In the genomic region with DNA sequence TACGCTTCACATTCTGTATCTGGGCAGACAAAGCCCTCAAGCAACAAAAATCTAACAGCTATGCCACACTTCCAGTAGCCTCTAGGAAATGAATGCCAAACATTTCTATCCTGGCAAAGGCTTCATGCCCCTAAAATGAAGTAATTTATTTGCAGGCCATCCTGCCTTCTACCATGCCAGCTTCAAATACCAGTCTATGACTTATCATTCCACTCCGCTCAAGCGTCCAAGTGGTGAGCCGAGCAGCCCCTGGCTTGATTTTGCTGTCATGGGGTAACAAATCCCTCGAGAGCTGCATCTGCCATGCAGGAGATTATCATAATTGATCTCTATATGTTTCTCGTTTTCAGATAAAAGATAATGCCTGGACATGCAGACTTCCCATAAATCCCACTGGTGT, we compare ENCODE assay signal across 17 cellular contexts.
DNase-seq lines count a peak whose midpoint lies in the region; ATAC-seq, FAIRE-seq and TF ChIP-seq lines count a peak whose summit lies in the region.
"Had no signal": no experiment of that assay in that cellular context is flagged by ENCODE, and none has a peak within 500 bp of the region (broad histone marks: within the 10 kb centered on the region; RNA-seq: fewer than 3 reads in every experiment).

No MANE protein-coding gene starts in this region.

- H4K8ac ChIP-seq in IMR-90 (ENCODE audit: low read depth in 2 of 2, low read length in 2 of 2), result no peak overlapping the region

- no TSS peak for BruUV-seq in IMR-90 (replicated peaks; lab: Mats Ljungman, UMichigan)

- no peak overlapping the region for H2BK15ac ChIP-seq in IMR-90 (ENCODE audit: low read depth, low read length)

- H4K20me1 ChIP-seq in IMR-90 (ENCODE audit: insufficient read depth, low read length), result no peaks in the 10 kb centered on the region

- H3K4me2 ChIP-seq in IMR-90 (ENCODE audit: low read depth, low read length), result no peak overlapping the region

- FAIRE-seq in RCC 7860 (lab: Jason Lieb, UNC), result peak; percentile 29
- FAIRE-seq: endometrium had no signal

- no peak for TF ChIP-seq RAD21 in IMR-90 (IDR thresholded peaks at IDR 0.05; ENCODE audit: low read length)

- H3K4me3 ChIP-seq in IMR-90 (ENCODE audit: insufficient read depth, low read depth, low read length) (no peak overlapping the region), psoas muscle (no peak overlapping the region), tibial nerve (no peak overlapping the region)
- H3K4me3 ChIP-seq: skin epidermis, stomach had no signal

- ATAC-seq in IMR-90 (ENCODE audit: low read depth) (peak; percentile 62), psoas muscle (peak; percentile 44 to 57 (median 49))
- ATAC-seq: left colon; natural killer cell treated with Interleukin-12 subunit alpha and Interleukin-12 subunit beta and Interleukin-15 and Interleukin-18, amount 100 ng/mL, for 72 hours had no signal

- WGBS in IMR-90 (ENCODE audit: extremely low coverage in 2 of 2, insufficient read length in 1 of 2), 2 experiments, result no CpG with 5 or more reads among the region's 6 CpGs
- WGBS in psoas muscle, 3 donors, result 24 to 27% (median 25%) methylated on average over 6 of the region's 6 CpGs
- WGBS in tibial nerve, 2 donors, result 33 to 53% methylated on average over 6 of the region's 6 CpGs

- 0 out of 2 replicates have a peak, but pooled peaks cover 2% of the 10 kb centered on the region for H3K9me1 ChIP-seq in IMR-90 (ENCODE audit: insufficient read depth, low read length)

- H3K56ac ChIP-seq in IMR-90 (ENCODE audit: extremely low read depth, insufficient read depth, low read length), result no peak overlapping the region

- no peak overlapping the region for H2BK120ac ChIP-seq in IMR-90 (ENCODE audit: low read depth, low read length)

- CTCF ChIA-PET in IMR-90 (lab: Yijun Ruan, JAX), result interaction anchor here (0.9 to 1.8 kb wide), 3 partner anchors 10 to 100 kb away, joined by 3 to 5 read pairs (median 3); no protein-coding TSS in a partner anchor

- no peak overlapping the region for H2AK9ac ChIP-seq in IMR-90 (replicated peaks; ENCODE audit: low read depth, low read length, poor library complexity)

- TF ChIP-seq POLR2A in IMR-90 (IDR thresholded peaks at IDR 0.05; ENCODE audit: low read depth, low read length) (no peak), tibial nerve (IDR thresholded peaks at IDR 0.05) (no peak)

- H2BK20ac ChIP-seq in IMR-90 (ENCODE audit: low read depth, low read length), result no peak overlapping the region

- H3K27me3 ChIP-seq in IMR-90 (ENCODE audit: control insufficient read depth, insufficient read depth, low read length) (no peaks in the 10 kb centered on the region), psoas muscle (ENCODE audit: insufficient read depth in 3 of 3, low read length in 2 of 3) (no peaks in the 10 kb centered on the region), tibial nerve (no peaks in the 10 kb centered on the region)
- H3K27me3 ChIP-seq: stomach had no signal

- H2AK5ac ChIP-seq in IMR-90 (ENCODE audit: low read depth, low read length), result no peak overlapping the region

- in situ Hi-C loops in IMR-90 (cut with MboI; ENCODE audit: low sequenced_read_pairs), result no loop called here

- H3K4ac ChIP-seq in IMR-90 (ENCODE audit: low read depth, low read length), result no peak overlapping the region

- H3K9me3 ChIP-seq in IMR-90 (ENCODE audit: control insufficient read depth, insufficient read depth, low read length) (no peaks in the 10 kb centered on the region), psoas muscle (no peaks in the 10 kb centered on the region), tibial nerve (no peaks in the 10 kb centered on the region)
- H3K9me3 ChIP-seq: stomach had no signal

- no peak for TF ChIP-seq EP300 in tibial nerve (IDR thresholded peaks at IDR 0.05)

- H3K18ac ChIP-seq in IMR-90 (ENCODE audit: low read depth, low read length), result no peak overlapping the region

- dilution Hi-C loops in IMR-90 (cut with HindIII; ENCODE audit: low sequenced_read_pairs, unreplicated experiment), result no loop called here

- DNase-seq in IMR-90 (no peak), RCC 7860 (ENCODE audit: low spot score) (peak; percentile 60), glomerular visceral epithelial cell (ENCODE audit: extremely low spot score) (peak; percentile 74), psoas muscle (no peak), tibial nerve (ENCODE audit: low spot score in 2 of 2) (no peak), LoVo (ENCODE audit: low spot score) (no peak)
- no peak for DNase-seq in stimulated activated CD4-positive, alpha-beta T cell treated with anti-CD3 and anti-CD28 coated beads, Interleukin-12 subunit alpha, Interleukin-12 subunit beta, amount 100 ng/mL, for 4 hours
- DNase-seq: activated naive CD4-positive, alpha-beta T cell treated with anti-CD3 and anti-CD28 coated beads, Interleukin-2, amount 50 U/mL, for 16 hours; CD4-positive, alpha-beta memory T cell; glutamatergic neuron; left colon; NCI-H1694; stomach had no signal

- H2AFZ ChIP-seq in IMR-90 (replicated peaks; ENCODE audit: low read length, poor library complexity), result no peak overlapping the region

- no peak overlapping the region; the same call in 1 of the 2 replicates for H3K14ac ChIP-seq in IMR-90 (replicated peaks; ENCODE audit: low read depth, low read length)

- no peak overlapping the region for H3K23ac ChIP-seq in IMR-90 (ENCODE audit: low read depth, low read length)

- H4K91ac ChIP-seq in IMR-90 (ENCODE audit: insufficient read depth, low read depth, low read length), result no peak overlapping the region

- H3K36me3 ChIP-seq in IMR-90 (ENCODE audit: control insufficient read depth, insufficient read depth, low read length) (no peaks in the 10 kb centered on the region), psoas muscle (ENCODE audit: insufficient read depth in 1 of 2, low read depth in 1 of 2) (no peaks in the 10 kb centered on the region), tibial nerve (no peaks in the 10 kb centered on the region)
- H3K36me3 ChIP-seq: stomach had no signal

- no peak overlapping the region for H4K5ac ChIP-seq in IMR-90 (ENCODE audit: low read depth, low read length)

- intact Hi-C loops in IMR-90 (cut with micrococcal nuclease) (no loop called here), psoas muscle (cut with DNase I) (no loop called here)

- H3K4me1 ChIP-seq in IMR-90 (ENCODE audit: control insufficient read depth, insufficient read depth, low read length) (no peaks in the 10 kb centered on the region), psoas muscle (peaks cover 10% of the 10 kb centered on the region), tibial nerve (peaks cover 0 to 17% (median 9%) of the 10 kb centered on the region in 4 donors)

- peaks cover 21 to 47% of the 10 kb centered on the region in 2 experiments for H3K79me1 ChIP-seq in IMR-90 (ENCODE audit: low read depth in 1 of 2, low read length in 2 of 2)

- no peak overlapping the region for H2BK5ac ChIP-seq in IMR-90 (ENCODE audit: low read depth, low read length, poor library complexity, severe bottlenecking)

- no peak overlapping the region for H3K9ac ChIP-seq in IMR-90 (ENCODE audit: low read depth, low read length)

- POLR2A ChIA-PET in IMR-90 (lab: Charles Lee; ENCODE audit: unreplicated experiment), result no interaction called here

- H3K27ac ChIP-seq in IMR-90 (ENCODE audit: insufficient read depth, low read length), result no peak overlapping the region
- no peak overlapping the region for H3K27ac ChIP-seq in psoas muscle
- no peak overlapping the region for H3K27ac ChIP-seq in tibial nerve
- H3K27ac ChIP-seq: skin epidermis, stomach, VCaP had no signal

- TF ChIP-seq CTCF in IMR-90 (conservative IDR thresholded peaks at IDR 0.05; ENCODE audit: low read depth, low read length), result no peak
- no peak for TF ChIP-seq CTCF in psoas muscle (IDR thresholded peaks at IDR 0.05)
- TF ChIP-seq CTCF in tibial nerve (IDR thresholded peaks at IDR 0.05), result no peak

TF ChIP-seq in IMR-90, 13 proteins besides CTCF, POLR2A, EP300 and RAD21:
- TF ChIP-seq BHLHE40 (IDR thresholded peaks at IDR 0.05; ENCODE audit: low read depth, low read length), result no peak
- TF ChIP-seq, protein P1, sequence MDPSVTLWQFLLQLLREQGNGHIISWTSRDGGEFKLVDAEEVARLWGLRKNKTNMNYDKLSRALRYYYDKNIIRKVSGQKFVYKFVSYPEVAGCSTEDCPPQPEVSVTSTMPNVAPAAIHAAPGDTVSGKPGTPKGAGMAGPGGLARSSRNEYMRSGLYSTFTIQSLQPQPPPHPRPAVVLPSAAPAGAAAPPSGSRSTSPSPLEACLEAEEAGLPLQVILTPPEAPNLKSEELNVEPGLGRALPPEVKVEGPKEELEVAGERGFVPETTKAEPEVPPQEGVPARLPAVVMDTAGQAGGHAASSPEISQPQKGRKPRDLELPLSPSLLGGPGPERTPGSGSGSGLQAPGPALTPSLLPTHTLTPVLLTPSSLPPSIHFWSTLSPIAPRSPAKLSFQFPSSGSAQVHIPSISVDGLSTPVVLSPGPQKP (IDR thresholded peaks at IDR 0.05; ENCODE audit: borderline replicate concordance, low read depth, low read length), result no peak
- no peak for TF ChIP-seq SMC3 (IDR thresholded peaks at IDR 0.05; ENCODE audit: low read depth, low read length)
- no peak for TF ChIP-seq CEBPB (IDR thresholded peaks at IDR 0.05; ENCODE audit: low read depth, low read length)
- TF ChIP-seq, protein P2, sequence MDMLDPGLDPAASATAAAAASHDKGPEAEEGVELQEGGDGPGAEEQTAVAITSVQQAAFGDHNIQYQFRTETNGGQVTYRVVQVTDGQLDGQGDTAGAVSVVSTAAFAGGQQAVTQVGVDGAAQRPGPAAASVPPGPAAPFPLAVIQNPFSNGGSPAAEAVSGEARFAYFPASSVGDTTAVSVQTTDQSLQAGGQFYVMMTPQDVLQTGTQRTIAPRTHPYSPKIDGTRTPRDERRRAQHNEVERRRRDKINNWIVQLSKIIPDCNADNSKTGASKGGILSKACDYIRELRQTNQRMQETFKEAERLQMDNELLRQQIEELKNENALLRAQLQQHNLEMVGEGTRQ (IDR thresholded peaks at IDR 0.05; ENCODE audit: low read depth, low read length), result no peak
- TF ChIP-seq RCOR1 (IDR thresholded peaks at IDR 0.05; ENCODE audit: insufficient replicate concordance, low read length), result no peak
- TF ChIP-seq MAZ (IDR thresholded peaks at IDR 0.05; ENCODE audit: borderline replicate concordance, low read depth, low read length), result no peak
TF ChIP-seq in IMR-90: peak in this region for 0.

Comparison
In these comparisons a context has a peak if more than half of its experiments do, and no peak if none do; other contexts are left out.
1. DNase-seq: peak in RCC 7860 (single experiment) and glomerular visceral epithelial cell (single experiment); none in IMR-90 (single experiment), psoas muscle (0 of 2), stimulated activated CD4-positive, alpha-beta T cell treated with anti-CD3 and anti-CD28 coated beads, Interleukin-12 subunit alpha, Interleukin-12 subunit beta, amount 100 ng/mL, for 4 hours (single experiment), tibial nerve (0 of 2) and LoVo (single experiment).